ENCODE assay signal across 8 cellular contexts in genomic region chr14:58281969-58282368, GRCh38. TPM values are rescaled to one million over a fixed set of nuclear protein-coding genes. Genes with fewer than 3 reads are reported as not detected.
A peak's percentile ranks its signal among the peaks of the same experiment; 100 is the strongest.
DNase-seq lines count a peak whose midpoint lies in the region; ATAC-seq and TF ChIP-seq lines count a peak whose summit lies in the region.

No MANE protein-coding gene starts in this region.

- no peak overlapping the region for H3K4me3 Mint-ChIP-seq in activated naive CD4-positive, alpha-beta T cell treated with anti-CD3 and anti-CD28 coated beads, Interleukin-2, amount 10 ng/mL, durations not matched to agents 7 days and 5 days
- peak overlapping the region; percentile 13 for H3K4me3 Mint-ChIP-seq in dendritic cell treated with granulocyte-macrophage colony-stimulating factor and Interleukin-4, amounts not matched to agents 40 ng/mL and 50 ng/mL, for 4 days

- H3K9me3 Mint-ChIP-seq in activated naive CD4-positive, alpha-beta T cell treated with anti-CD3 and anti-CD28 coated beads, Interleukin-2, amount 10 ng/mL, durations not matched to agents 7 days and 5 days: no peaks in the 10 kb centered on the region
- H3K9me3 Mint-ChIP-seq in dendritic cell treated with granulocyte-macrophage colony-stimulating factor and Interleukin-4, amounts not matched to agents 40 ng/mL and 50 ng/mL, for 4 days: no peaks in the 10 kb centered on the region

- intact Hi-C loops in dendritic cell treated with granulocyte-macrophage colony-stimulating factor and Interleukin-4, amounts not matched to agents 40 ng/mL and 50 ng/mL, for 4 days (cut with micrococcal nuclease): loop anchor here (1.0 to 5.0 kb wide), 2 partner anchors 15 to 40 kb away; partner anchors contain the start of gene PSMA3
- intact Hi-C loops in upper lobe of right lung (cut with DNase I): no loop called here

- peaks cover 26 to 27% of the 10 kb centered on the region in 2 donors for H3K36me3 ChIP-seq in muscle layer of duodenum (ENCODE audit: control insufficient read depth in 1 of 2, insufficient read depth in 2 of 2, low read length in 2 of 2)
- peaks cover 71% of the 10 kb centered on the region for H3K36me3 ChIP-seq in upper lobe of right lung

- H3K27me3 Mint-ChIP-seq in activated naive CD4-positive, alpha-beta T cell treated with anti-CD3 and anti-CD28 coated beads, Interleukin-2, amount 10 ng/mL, durations not matched to agents 7 days and 5 days: no peaks in the 10 kb centered on the region
- no peaks in the 10 kb centered on the region for H3K27me3 Mint-ChIP-seq in dendritic cell treated with granulocyte-macrophage colony-stimulating factor and Interleukin-4, amounts not matched to agents 40 ng/mL and 50 ng/mL, for 4 days

- H3K27me3 ChIP-seq in muscle layer of duodenum (ENCODE audit: low read depth, low read length) (no peaks in the 10 kb centered on the region), upper lobe of right lung (no peaks in the 10 kb centered on the region)

- CTCF ChIA-PET in activated naive CD4-positive, alpha-beta T cell treated with anti-CD3 and anti-CD28 coated beads, Interleukin-2, amount 10 ng/mL, durations not matched to agents 7 days and 5 days (lab: Charles Lee): interaction anchor here (0.7 to 0.8 kb wide), 2 partner anchors 123 to 727 kb away, joined by 3 read pairs; no protein-coding TSS in a partner anchor

- H3K9me3 ChIP-seq in muscle layer of duodenum (ENCODE audit: control insufficient read depth in 1 of 2, low read length in 2 of 2): no peaks in the 10 kb centered on the region
- H3K9me3 ChIP-seq in upper lobe of right lung: no peaks in the 10 kb centered on the region

- DNase-seq in activated naive CD4-positive, alpha-beta T cell treated with anti-CD3 and anti-CD28 coated beads, Interleukin-2, amount 10 ng/mL, durations not matched to agents 7 days and 5 days: no peak
- DNase-seq in activated naive CD4-positive, alpha-beta T cell treated with Interleukin-2 at 50 U/mL for 16 hours: no peak
- DNase-seq in upper lobe of right lung (no peak), DMS 273 (lab: John Stamatoyannopoulos, UW; ENCODE audit: unreplicated experiment) (no peak), NCI-H2107 (lab: John Stamatoyannopoulos, UW) (no peak)

- peak overlapping the region; percentile 88 for H3K27ac Mint-ChIP-seq in activated naive CD4-positive, alpha-beta T cell treated with anti-CD3 and anti-CD28 coated beads, Interleukin-2, amount 10 ng/mL, durations not matched to agents 7 days and 5 days
- H3K27ac Mint-ChIP-seq in dendritic cell treated with granulocyte-macrophage colony-stimulating factor and Interleukin-4, amounts not matched to agents 40 ng/mL and 50 ng/mL, for 4 days: peak overlapping the region; percentile 96

- H3K4me1 ChIP-seq in muscle layer of duodenum (ENCODE audit: control insufficient read depth in 1 of 2, insufficient read depth in 2 of 2, low read length in 2 of 2) (peaks cover 8 to 14% of the 10 kb centered on the region in 2 donors), upper lobe of right lung (peaks cover 42% of the 10 kb centered on the region)

- no peak overlapping the region for H3K4me3 ChIP-seq in muscle layer of duodenum (ENCODE audit: low read depth in 1 of 2, low read length in 2 of 2)
- no peak overlapping the region for H3K4me3 ChIP-seq in upper lobe of right lung

- ATAC-seq in upper lobe of right lung (no peak), HG03457 (IDR thresholded peaks at IDR 0.05; ENCODE audit: unreplicated experiment) (no peak)

- H3K27ac ChIP-seq in muscle layer of duodenum (ENCODE audit: low read length) (peak overlapping the region; percentile 92), upper lobe of right lung (peak overlapping the region; percentile 77)

- H3K4me1 Mint-ChIP-seq in activated naive CD4-positive, alpha-beta T cell treated with anti-CD3 and anti-CD28 coated beads, Interleukin-2, amount 10 ng/mL, durations not matched to agents 7 days and 5 days: peaks cover 47% of the 10 kb centered on the region
- H3K4me1 Mint-ChIP-seq in dendritic cell treated with granulocyte-macrophage colony-stimulating factor and Interleukin-4, amounts not matched to agents 40 ng/mL and 50 ng/mL, for 4 days (ENCODE audit: low read depth): peaks cover 61% of the 10 kb centered on the region

- no peak for TF ChIP-seq CTCF in upper lobe of right lung (IDR thresholded peaks at IDR 0.05)

- H3K36me3 Mint-ChIP-seq in activated naive CD4-positive, alpha-beta T cell treated with anti-CD3 and anti-CD28 coated beads, Interleukin-2, amount 10 ng/mL, durations not matched to agents 7 days and 5 days: peaks cover 66% of the 10 kb centered on the region
- peaks cover 84% of the 10 kb centered on the region for H3K36me3 Mint-ChIP-seq in dendritic cell treated with granulocyte-macrophage colony-stimulating factor and Interleukin-4, amounts not matched to agents 40 ng/mL and 50 ng/mL, for 4 days (ENCODE audit: low read depth)

RNA-seq across cellular contexts. Expression of gene ARID4A, which starts 16.4 kb away (rescaled TPM):
- total RNA-seq in upper lobe of right lung: 37.0 TPM

RNA-seq across cellular contexts. Expression of gene PSMA3, which starts 37.3 kb away (rescaled TPM):
- 146 TPM for total RNA-seq in upper lobe of right lung
